ENCODE assay signal across 8 cellular contexts in genomic region chr2:63840785-63841253, GRCh38. TPM values are rescaled to one million over a fixed set of nuclear protein-coding genes. Genes with fewer than 3 reads are reported as not detected.
DNase-seq lines count a peak whose midpoint lies in the region; ATAC-seq and TF ChIP-seq lines count a peak whose summit lies in the region.

No MANE protein-coding gene starts in this region.

- H3K36me3 ChIP-seq in BLaER1 (no peaks in the 10 kb centered on the region), colonic mucosa (no peaks in the 10 kb centered on the region)

- peak overlapping the region; percentile 96 for H3K9ac ChIP-seq in BLaER1
- peak overlapping the region; percentile 99 for H3K9ac ChIP-seq in colonic mucosa (ENCODE audit: low read depth in 2 of 2, low read length in 2 of 2)

- H3K27ac ChIP-seq in BLaER1, result peak overlapping the region; percentile 96
- H3K27ac ChIP-seq in colonic mucosa, result peak overlapping the region; percentile 99
- peak overlapping the region; percentile 85 for H3K27ac ChIP-seq in layer of hippocampus (ENCODE audit: low read depth, low read length)

- H3K4me3 ChIP-seq in BLaER1 (peak overlapping the region; percentile 85), colonic mucosa (peak overlapping the region; percentile 81)

- peak overlapping the region; percentile 89 for H3K4me2 ChIP-seq in BLaER1

- H3K27me3 ChIP-seq in BLaER1, result no peaks in the 10 kb centered on the region
- no peaks in the 10 kb centered on the region for H3K27me3 ChIP-seq in colonic mucosa
- H3K27me3 ChIP-seq in layer of hippocampus (ENCODE audit: control insufficient read depth, insufficient read depth, low read length), result no peaks in the 10 kb centered on the region

- ATAC-seq in GM19324 (IDR thresholded peaks at IDR 0.05; ENCODE audit: low FRiP score, unreplicated experiment) (peak; percentile 97), HG03460 (IDR thresholded peaks at IDR 0.05; ENCODE audit: unreplicated experiment) (peak; percentile 87)

- no peak for TF ChIP-seq CTCF in colonic mucosa (IDR thresholded peaks at IDR 0.05)

- peaks cover 35% of the 10 kb centered on the region for H4K20me1 ChIP-seq in BLaER1

- peaks cover 48% of the 10 kb centered on the region for H3K4me1 ChIP-seq in BLaER1
- H3K4me1 ChIP-seq in colonic mucosa, result no peaks in the 10 kb centered on the region

- DNase-seq in NCI-H524 treated with DMSO at 0.1 percent for 48 hours (lab: John Stamatoyannopoulos, UW) (peak; percentile 93), colonic mucosa (peak; percentile 99)
- DNase-seq in activated CD4-positive, alpha-beta T cell treated with anti-CD3 and anti-CD28 coated beads for 48 hours, result peak; percentile 99
- DNase-seq in stimulated activated CD4-positive, alpha-beta T cell treated with anti-CD3 and anti-CD28 coated beads, Interleukin-1b, Interleukin-23, amount 100 ng/mL, for 24 hours (ENCODE audit: low read depth in 4 of 4, low spot score in 1 of 4), result peak; percentile 85 to 98 (median 94)

- intact Hi-C loops in colonic mucosa (cut with DNase I), result no loop called here

- H3K9me3 ChIP-seq in BLaER1 (no peaks in the 10 kb centered on the region), colonic mucosa (no peaks in the 10 kb centered on the region)

RNA-seq across cellular contexts. Expression of gene UGP2, which starts 0.9 kb away (rescaled TPM):
- total RNA-seq in colonic mucosa, result 100 to 1,000 TPM; 314 to 570 TPM

Comparison
In these comparisons a context has a peak if more than half of its experiments do, and no peak if none do; other contexts are left out.
1. Peak in every context shown above with its lines: DNase-seq, ATAC-seq, H3K4me3 ChIP-seq and H3K27ac ChIP-seq.